Comparison of ENCODE assay signal across 22 cellular contexts in the genomic region with DNA sequence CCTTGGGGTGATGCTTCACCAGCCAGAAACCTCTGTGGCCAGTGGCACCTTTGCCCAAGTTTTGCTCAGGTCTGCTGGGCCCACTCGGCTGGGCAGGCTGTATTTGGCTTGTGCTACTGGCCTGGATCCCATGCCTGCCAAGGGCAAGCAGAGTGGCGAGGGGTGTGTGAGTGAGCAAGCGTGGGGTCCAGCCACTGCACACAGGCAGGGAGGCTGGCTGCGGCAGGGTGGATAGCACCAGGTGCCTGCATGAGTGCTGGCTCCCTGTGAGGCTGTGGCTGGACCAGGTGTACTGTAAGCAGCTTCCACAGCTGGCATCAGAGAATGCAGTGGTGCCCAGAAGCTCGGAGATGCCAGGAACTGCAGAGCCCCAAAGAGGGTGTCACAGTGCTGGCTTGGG.
DNase-seq lines count a peak whose midpoint lies in the region; ATAC-seq and TF ChIP-seq lines count a peak whose summit lies in the region.
"Had no signal": no experiment of that assay in that cellular context is flagged by ENCODE, and none has a peak within 500 bp of the region (broad histone marks: within the 10 kb centered on the region; RNA-seq: fewer than 3 reads in every experiment).

No MANE protein-coding gene starts in this region.

- H3K4me1 Mint-ChIP-seq in osteocyte (ENCODE audit: unreplicated experiment) (no peaks in the 10 kb centered on the region), progenitor cell of endocrine pancreas (ENCODE audit: low read depth) (no peaks in the 10 kb centered on the region)
- no peaks in the 10 kb centered on the region for H3K4me1 Mint-ChIP-seq in stimulated activated effector memory CD8-positive, alpha-beta T cell treated with anti-CD3 and anti-CD28 coated beads, Interleukin-12 subunit alpha, Interleukin-12 subunit beta, amount 100 ng/mL, for 72 hours
- H3K4me1 Mint-ChIP-seq in activated T-cell treated with anti-CD3 and anti-CD28 coated beads, Interleukin-2, amount 50 U/mL, for 4 hours (ENCODE audit: low read depth) = no peaks in the 10 kb centered on the region
- H3K4me1 Mint-ChIP-seq: B cell; CD4-positive, CD25-positive, alpha-beta regulatory T cell; CD8-positive, alpha-beta memory T cell had no signal

- no peaks in the 10 kb centered on the region for H3K27me3 ChIP-seq in right cardiac atrium (ENCODE audit: control insufficient read depth, insufficient read depth)
- H3K27me3 ChIP-seq in left ventricle myocardium inferior (ENCODE audit: low read depth) = no peaks in the 10 kb centered on the region
- H3K27me3 ChIP-seq: BLaER1 treated with 17β-estradiol and CSF1 and Interleukin-3, amounts not matched to agents 10 nM and 100 nM had no signal

- H3K9me3 ChIP-seq in right cardiac atrium (ENCODE audit: control insufficient read depth, low read length) (peaks cover 2% of the 10 kb centered on the region), left ventricle myocardium inferior (replicated peaks) (peaks cover 15% of the 10 kb centered on the region)

- no peaks in the 10 kb centered on the region for H3K36me3 Mint-ChIP-seq in osteocyte (ENCODE audit: unreplicated experiment)
- H3K36me3 Mint-ChIP-seq in stimulated activated effector memory CD8-positive, alpha-beta T cell treated with anti-CD3 and anti-CD28 coated beads, Interleukin-12 subunit alpha, Interleukin-12 subunit beta, amount 100 ng/mL, for 72 hours = no peaks in the 10 kb centered on the region
- H3K36me3 Mint-ChIP-seq in progenitor cell of endocrine pancreas (ENCODE audit: insufficient read depth) = no peaks in the 10 kb centered on the region
- no peaks in the 10 kb centered on the region for H3K36me3 Mint-ChIP-seq in activated T-cell treated with anti-CD3 and anti-CD28 coated beads, Interleukin-2, amount 50 U/mL, for 4 hours (ENCODE audit: insufficient read depth)
- H3K36me3 Mint-ChIP-seq: CD4-positive, CD25-positive, alpha-beta regulatory T cell; CD8-positive, alpha-beta memory T cell had no signal

- intact Hi-C loops in right cardiac atrium (cut with DNase I) (no loop called here), left ventricle myocardium inferior (cut with micrococcal nuclease) (no loop called here)

- H3K27ac ChIP-seq in right cardiac atrium (ENCODE audit: low read length) (no peak overlapping the region), left ventricle myocardium inferior (replicated peaks) (no peak overlapping the region)
- H3K27ac ChIP-seq: BLaER1 treated with 17β-estradiol and CSF1 and Interleukin-3, amounts not matched to agents 10 nM and 100 nM; HL-60 had no signal

- H3K4me3 ChIP-seq in right cardiac atrium (ENCODE audit: low read length) (no peak overlapping the region), left ventricle myocardium inferior (no peak overlapping the region)
- H3K4me3 ChIP-seq: BLaER1 treated with 17β-estradiol and CSF1 and Interleukin-3, amounts not matched to agents 10 nM and 100 nM had no signal

- 84% methylated on average over 5 of the region's 5 CpGs for WGBS in right cardiac atrium

- H3K9me3 Mint-ChIP-seq in osteocyte (ENCODE audit: unreplicated experiment) (no peaks in the 10 kb centered on the region), progenitor cell of endocrine pancreas (ENCODE audit: low read depth) (peaks cover 4% of the 10 kb centered on the region)
- peaks cover 6% of the 10 kb centered on the region for H3K9me3 Mint-ChIP-seq in stimulated activated effector memory CD8-positive, alpha-beta T cell treated with anti-CD3 and anti-CD28 coated beads, Interleukin-12 subunit alpha, Interleukin-12 subunit beta, amount 100 ng/mL, for 72 hours
- H3K9me3 Mint-ChIP-seq in activated T-cell treated with anti-CD3 and anti-CD28 coated beads, Interleukin-2, amount 50 U/mL, for 4 hours = peaks cover 6% of the 10 kb centered on the region

- H3K36me3 ChIP-seq in left ventricle myocardium inferior = no peaks in the 10 kb centered on the region
- H3K36me3 ChIP-seq: BLaER1 treated with 17β-estradiol and CSF1 and Interleukin-3, amounts not matched to agents 10 nM and 100 nM had no signal

- TF ChIP-seq CTCF in left ventricle myocardium inferior (IDR thresholded peaks at IDR 0.05; ENCODE audit: borderline replicate concordance) (no peak), osteocyte (IDR thresholded peaks at IDR 0.05) (no peak), progenitor cell of endocrine pancreas (IDR thresholded peaks at IDR 0.05; ENCODE audit: unreplicated experiment) (no peak)

- no peak overlapping the region for H3K27ac Mint-ChIP-seq in osteocyte (ENCODE audit: unreplicated experiment)
- no peak overlapping the region for H3K27ac Mint-ChIP-seq in stimulated activated effector memory CD8-positive, alpha-beta T cell treated with anti-CD3 and anti-CD28 coated beads, Interleukin-12 subunit alpha, Interleukin-12 subunit beta, amount 100 ng/mL, for 72 hours
- H3K27ac Mint-ChIP-seq in progenitor cell of endocrine pancreas = no peak overlapping the region
- H3K27ac Mint-ChIP-seq: B cell; CD4-positive, CD25-positive, alpha-beta regulatory T cell; CD8-positive, alpha-beta memory T cell; HFFc6 had no signal

- H3K27me3 Mint-ChIP-seq in osteocyte (ENCODE audit: unreplicated experiment) (no peaks in the 10 kb centered on the region), progenitor cell of endocrine pancreas (no peaks in the 10 kb centered on the region)
- H3K27me3 Mint-ChIP-seq in activated T-cell treated with anti-CD3 and anti-CD28 coated beads, Interleukin-2, amount 50 U/mL, for 4 hours (ENCODE audit: low read depth) = no peaks in the 10 kb centered on the region
- H3K27me3 Mint-ChIP-seq: B cell; CD4-positive, CD25-positive, alpha-beta regulatory T cell; CD8-positive, alpha-beta memory T cell had no signal

- H3K4me3 Mint-ChIP-seq in osteocyte (ENCODE audit: unreplicated experiment) (no peak overlapping the region), progenitor cell of endocrine pancreas (ENCODE audit: low read depth) (no peak overlapping the region)
- no peak overlapping the region for H3K4me3 Mint-ChIP-seq in stimulated activated effector memory CD8-positive, alpha-beta T cell treated with anti-CD3 and anti-CD28 coated beads, Interleukin-12 subunit alpha, Interleukin-12 subunit beta, amount 100 ng/mL, for 72 hours
- no peak overlapping the region for H3K4me3 Mint-ChIP-seq in activated T-cell treated with anti-CD3 and anti-CD28 coated beads, Interleukin-2, amount 50 U/mL, for 4 hours
- H3K4me3 Mint-ChIP-seq: B cell; CD4-positive, CD25-positive, alpha-beta regulatory T cell; CD8-positive, alpha-beta memory T cell; HFFc6 had no signal

- H3K4me1 ChIP-seq in right cardiac atrium (ENCODE audit: control insufficient read depth, insufficient read depth, low read length) = no peaks in the 10 kb centered on the region
- H3K4me1 ChIP-seq in left ventricle myocardium inferior = no peaks in the 10 kb centered on the region
- H3K4me1 ChIP-seq: BLaER1 treated with 17β-estradiol and CSF1 and Interleukin-3, amounts not matched to agents 10 nM and 100 nM had no signal

- DNase-seq in right cardiac atrium (peak in 2 of 3 donors; percentile 17 to 28), left ventricle myocardium inferior (no peak), osteocyte (ENCODE audit: extremely low spot score, unreplicated experiment) (peak; percentile 69), progenitor cell of endocrine pancreas (ENCODE audit: low spot score, unreplicated experiment) (no peak), DMS114 treated with DMSO at 0.1 percent for 48 hours (lab: John Stamatoyannopoulos, UW; ENCODE audit: unreplicated experiment) (no peak), CD1c-positive myeloid dendritic cell (ENCODE audit: extremely low spot score) (no peak)
- DNase-seq in stimulated activated effector memory CD8-positive, alpha-beta T cell treated with anti-CD3 and anti-CD28 coated beads, Interleukin-12 subunit alpha, Interleukin-12 subunit beta, amount 100 ng/mL, for 72 hours (ENCODE audit: low spot score in 2 of 2) = no peak
- no peak for DNase-seq in activated T-cell treated with anti-CD3 and anti-CD28 coated beads, Interleukin-2, amount 50 U/mL, for 4 hours
- DNase-seq: 8988T; CD4-positive, CD25-positive, alpha-beta regulatory T cell; CD8-positive, alpha-beta memory T cell; COR-L47; DMS 273 treated with DMSO at 0.1 percent for 48 hours; GDM1; GOT3; H7; HFFc6; IMR-90 had no signal

- ATAC-seq in right cardiac atrium = no peak
- ATAC-seq in stimulated activated effector memory CD8-positive, alpha-beta T cell treated with anti-CD3 and anti-CD28 coated beads, Interleukin-12 subunit alpha, Interleukin-12 subunit beta, amount 100 ng/mL, for 72 hours = peak; percentile 28
- ATAC-seq in activated T-cell treated with anti-CD3 and anti-CD28 coated beads, Interleukin-2, amount 50 U/mL, for 4 hours = no peak
- ATAC-seq: HCT116 had no signal

Comparison
In these comparisons a context has a peak if more than half of its experiments do, and no peak if none do; other contexts are left out.
1. DNase-seq: peak in right cardiac atrium (2 of 3) and osteocyte (single experiment); none in left ventricle myocardium inferior (single experiment), stimulated activated effector memory CD8-positive, alpha-beta T cell treated with anti-CD3 and anti-CD28 coated beads, Interleukin-12 subunit alpha, Interleukin-12 subunit beta, amount 100 ng/mL, for 72 hours (0 of 2), progenitor cell of endocrine pancreas (single experiment), DMS114 treated with DMSO at 0.1 percent for 48 hours (single experiment), activated T-cell treated with anti-CD3 and anti-CD28 coated beads, Interleukin-2, amount 50 U/mL, for 4 hours (single experiment) and CD1c-positive myeloid dendritic cell (single experiment).